ENCODE assay signal across 8 cellular contexts in genomic region chr19:55640577-55641375, GRCh38. TPM values are rescaled to one million over a fixed set of nuclear protein-coding genes. Genes with fewer than 3 reads are reported as not detected.
DNase-seq lines count a peak whose midpoint lies in the region; ATAC-seq and TF ChIP-seq lines count a peak whose summit lies in the region.

A gene with protein sequence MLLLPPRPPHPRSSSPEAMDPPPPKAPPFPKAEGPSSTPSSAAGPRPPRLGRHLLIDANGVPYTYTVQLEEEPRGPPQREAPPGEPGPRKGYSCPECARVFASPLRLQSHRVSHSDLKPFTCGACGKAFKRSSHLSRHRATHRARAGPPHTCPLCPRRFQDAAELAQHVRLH (plus strand): TSS chr19:55641002. CDS start chr19:55642509, 1,507 bp downstream.

- no peaks in the 10 kb centered on the region for H3K9me3 ChIP-seq in HAP-1
- no peaks in the 10 kb centered on the region for H3K9me3 ChIP-seq in mononuclear cell (ENCODE audit: low read depth, low read length)

- H3K27me3 ChIP-seq in HAP-1 (ENCODE audit: low read depth), result no peaks in the 10 kb centered on the region
- H3K27me3 ChIP-seq in mononuclear cell (ENCODE audit: insufficient read depth, low read length), result no peaks in the 10 kb centered on the region

- no peak for ATAC-seq in GM21576 (IDR thresholded peaks at IDR 0.05; ENCODE audit: unreplicated experiment)

- no peaks in the 10 kb centered on the region for H3K27me3 Mint-ChIP-seq in stimulated activated naive CD8-positive, alpha-beta T cell treated with anti-CD3 and anti-CD28 coated beads, Interleukin-15, Interleukin-2, amounts not matched to agents 100 ng/mL and 50 ng/mL, for 24 hours

- TF ChIP-seq POLR2A in erythroblast (IDR thresholded peaks at IDR 0.05; ENCODE audit: low read length), result peak; percentile 18

- H3K4me3 ChIP-seq in HAP-1 (peak within 1 kb of the TSS; percentile 78), mononuclear cell (ENCODE audit: low read length) (peak within 1 kb of the TSS; percentile 47)

- peak; percentile 85 for DNase-seq in D341Med (ENCODE audit: low spot score)
- DNase-seq in HAP-1 (ENCODE audit: low spot score in 2 of 2), result peak; percentile 61 to 81
- DNase-seq in NCI-H748 treated with DMSO at 0.1 percent for 48 hours (lab: John Stamatoyannopoulos, UW), result peak; percentile 58
- peak; percentile 73 for DNase-seq in activated T-cell treated with anti-CD3 and anti-CD28 coated beads, Interleukin-2, amount 50 U/mL, for 1 hour
- DNase-seq in erythroblast (lab: John Stamatoyannopoulos, UW), result peak; percentile 77 to 81

- H3K36me3 ChIP-seq in HAP-1 (replicated peaks), result peaks cover 15% of the 10 kb centered on the region

- H3K36me3 Mint-ChIP-seq in stimulated activated naive CD8-positive, alpha-beta T cell treated with anti-CD3 and anti-CD28 coated beads, Interleukin-15, Interleukin-2, amounts not matched to agents 100 ng/mL and 50 ng/mL, for 24 hours (ENCODE audit: low read depth), result peaks cover 66% of the 10 kb centered on the region

- H3K4me1 Mint-ChIP-seq in stimulated activated naive CD8-positive, alpha-beta T cell treated with anti-CD3 and anti-CD28 coated beads, Interleukin-15, Interleukin-2, amounts not matched to agents 100 ng/mL and 50 ng/mL, for 24 hours (ENCODE audit: low read depth), result peaks cover 81% of the 10 kb centered on the region

- H3K9me3 Mint-ChIP-seq in stimulated activated naive CD8-positive, alpha-beta T cell treated with anti-CD3 and anti-CD28 coated beads, Interleukin-15, Interleukin-2, amounts not matched to agents 100 ng/mL and 50 ng/mL, for 24 hours, result no peaks in the 10 kb centered on the region

- peak within 1 kb of the TSS; percentile 98 for H3K27ac Mint-ChIP-seq in stimulated activated naive CD8-positive, alpha-beta T cell treated with anti-CD3 and anti-CD28 coated beads, Interleukin-15, Interleukin-2, amounts not matched to agents 100 ng/mL and 50 ng/mL, for 24 hours

- H3K4me3 Mint-ChIP-seq in stimulated activated naive CD8-positive, alpha-beta T cell treated with anti-CD3 and anti-CD28 coated beads, Interleukin-15, Interleukin-2, amounts not matched to agents 100 ng/mL and 50 ng/mL, for 24 hours, result peak within 1 kb of the TSS; percentile 98

- H3K4me1 ChIP-seq in HAP-1 (peaks cover 26% of the 10 kb centered on the region), mononuclear cell (ENCODE audit: insufficient read depth, low read length) (peaks cover 72% of the 10 kb centered on the region)

- in situ Hi-C loops in HAP-1 (cut with MboI; ENCODE audit: low sequenced_read_pairs), result no loop called here

RNA-seq across cellular contexts. Expression of the gene that starts here (rescaled TPM):
- total RNA-seq in mononuclear cell, result 14.4 TPM
